In genomic region chr2:96532641-96533291, GRCh38 we compare ENCODE assay signal across 10 cellular contexts. TPM values are rescaled to one million over a fixed set of nuclear protein-coding genes. Genes with fewer than 3 reads are reported as not detected.
A peak's percentile ranks its signal among the peaks of the same experiment; 100 is the strongest.
DNase-seq lines count a peak whose midpoint lies in the region; ATAC-seq, FAIRE-seq and TF ChIP-seq lines count a peak whose summit lies in the region.
"Had no signal": no experiment of that assay in that cellular context is flagged by ENCODE, and none has a peak within 500 bp of the region (broad histone marks: within the 10 kb centered on the region; RNA-seq: fewer than 3 reads in every experiment).

No MANE protein-coding gene starts in this region.

- H3K79me2 ChIP-seq in Loucy (ENCODE audit: insufficient read depth, low read length) = peaks cover 6% of the 10 kb centered on the region

- no peak for FAIRE-seq in A549 (lab: Jason Lieb, UNC)

- TF ChIP-seq CTCF in A549 (IDR thresholded peaks at IDR 0.05) (no peak), Loucy (conservative IDR thresholded peaks at IDR 0.05; ENCODE audit: low read length) (no peak), coronary artery (IDR thresholded peaks at IDR 0.05) (no peak), nephron (IDR thresholded peaks at IDR 0.05; ENCODE audit: unreplicated experiment in 3 of 3) (no peak)

- H3K9me2 ChIP-seq in Loucy (replicated peaks; ENCODE audit: low read depth, low read length) = no peaks in the 10 kb centered on the region

- no peak for DNase-seq in A549 (ENCODE audit: low read depth in 1 of 2, low spot score in 1 of 2)
- no peak for DNase-seq in coronary artery (ENCODE audit: low spot score)
- DNase-seq in NCI-H446 treated with DMSO at 0.1 percent for 48 hours (lab: John Stamatoyannopoulos, UW) = no peak
- no peak for DNase-seq in NOMO-1 treated with dmso at 0.1 percent for 144 hours (lab: John Stamatoyannopoulos, UW; ENCODE audit: unreplicated experiment)
- DNase-seq in NCI-H2107 treated with DMSO at 0.1 percent for 48 hours (lab: John Stamatoyannopoulos, UW; ENCODE audit: unreplicated experiment) = no peak
- DNase-seq in NCI-H526 (lab: John Stamatoyannopoulos, UW) = no peak

- H3K27ac Mint-ChIP-seq in nephron = peak overlapping the region; percentile 85 to 91 (median 86)
- H3K27ac Mint-ChIP-seq: WTC11 had no signal

- peak overlapping the region in 2 of 3 experiments; percentile 75 to 78 for H3K4me3 Mint-ChIP-seq in nephron

- POLR2A ChIA-PET in A549 (lab: Yijun Ruan, JAX) = interaction anchor here (1.0 kb wide), 1 partner anchor 22 kb away, joined by 3 read pairs; no protein-coding TSS in a partner anchor

- H3K27ac ChIP-seq in A549 (peak overlapping the region in 1 of 2 experiments; percentile 25; a peak in 1 of 6 replicates), coronary artery (peak overlapping the region; percentile 94 to 96)

- H3K4me1 ChIP-seq in A549 (peaks cover 32% of the 10 kb centered on the region), Loucy (ENCODE audit: insufficient read depth, low read length, poor library complexity, severe bottlenecking) (peaks cover 70% of the 10 kb centered on the region)

- no peaks in the 10 kb centered on the region for H3K27me3 ChIP-seq in Loucy (ENCODE audit: insufficient read depth, low read length, poor library complexity, severe bottlenecking)

- peaks cover 6% of the 10 kb centered on the region for H4K20me1 ChIP-seq in Loucy (ENCODE audit: insufficient read depth, low read length, poor library complexity, severe bottlenecking)

- no peak for ATAC-seq in A549

- H3K36me3 ChIP-seq in Loucy (ENCODE audit: insufficient read depth, low read length) = no peaks in the 10 kb centered on the region

- H3K9me3 ChIP-seq in A549 (no peaks in the 10 kb centered on the region), Loucy (ENCODE audit: insufficient read depth, low read depth, low read length) (no peaks in the 10 kb centered on the region)
- H3K9me3 ChIP-seq: Caco-2 had no signal

- no peak for TF ChIP-seq RAD21 in A549 (conservative IDR thresholded peaks at IDR 0.05 in 1 of 2, IDR thresholded peaks at IDR 0.05 in 1 of 2)

- no peak overlapping the region for H3K4me3 ChIP-seq in A549
- peak overlapping the region; percentile 49 for H3K4me3 ChIP-seq in Loucy (ENCODE audit: low read length, poor library complexity, severe bottlenecking)
- H3K4me3 ChIP-seq in coronary artery = peak overlapping the region; percentile 11

- peaks cover 56% of the 10 kb centered on the region for H3K4me1 Mint-ChIP-seq in nephron

- H3K9me3 Mint-ChIP-seq in nephron = no peaks in the 10 kb centered on the region
- H3K9me3 Mint-ChIP-seq: WTC11 had no signal

- 0 out of 2 replicates have a peak overlapping the region, but pooled peaks have one; percentile 42 for H2AFZ ChIP-seq in Loucy (ENCODE audit: low read length)

- CTCF ChIA-PET in A549 (lab: Yijun Ruan, JAX) = interaction anchor here (0.9 to 8.4 kb wide), 7 partner anchors 9 to 127 kb away, joined by 3 to 63 read pairs (median 7); no protein-coding TSS in a partner anchor

- H3K9ac ChIP-seq in Loucy (ENCODE audit: low read depth, low read length, poor library complexity, severe bottlenecking) = no peak overlapping the region

- no peak for TF ChIP-seq POLR2A in A549 (IDR thresholded peaks at IDR 0.05; ENCODE audit: low read length)

- WGBS in A549 (ENCODE audit: missing lambda C conversion rate) = 85% methylated on average over 7 of the region's 7 CpGs

- H3K4me2 ChIP-seq in A549 (peak overlapping the region; percentile 70), Loucy (ENCODE audit: low read depth, low read length, poor library complexity, severe bottlenecking) (peak overlapping the region; percentile 57)

- H3K27me3 Mint-ChIP-seq in nephron (ENCODE audit: low read depth) = peaks cover 8% of the 10 kb centered on the region

- TF ChIP-seq EP300 in A549 (IDR thresholded peaks at IDR 0.05) = no peak

- no peaks in the 10 kb centered on the region for H3K36me3 Mint-ChIP-seq in nephron (ENCODE audit: low read depth)
- H3K36me3 Mint-ChIP-seq: WTC11 had no signal

- peaks cover 5% of the 10 kb centered on the region; the same call in 1 of the 2 replicates for H3F3A ChIP-seq in Loucy (ENCODE audit: low read depth)

TF ChIP-seq in A549, 52 proteins besides CTCF, POLR2A, EP300 and RAD21:
- TF ChIP-seq HEYL (CRISPR knock-in tag; IDR thresholded peaks at IDR 0.05) = no peak
- TF ChIP-seq JUN (IDR thresholded peaks at IDR 0.05) = no peak
- no peak for TF ChIP-seq NR3C1 (IDR thresholded peaks at IDR 0.05)

RNA-seq across cellular contexts. Expression of gene ARID5A, which starts 3.8 kb away (rescaled TPM):
- 1.2 and 1.5 TPM in 2 replicates for polyA plus RNA-seq in A549 (2011; rRNA removed)
- polyA plus RNA-seq in A549 (2012; cell fraction: cytosol; rRNA removed) = 3.5 and 4.8 TPM in 2 replicates
- polyA plus RNA-seq in A549 (2012; cell fraction: nucleus; rRNA removed) = 7.4 and 9.1 TPM in 2 replicates
- polyA plus RNA-seq in A549 (2017; fragmentation: RNase III; extraction: RNeasy Plus Mini Kit Qiagen cat#74134 plus additional on column Dnase treatment) = 4.0 to 4.4 TPM (median 4.2 TPM) in 3 replicates
- 0.79 and 1.6 TPM in 2 replicates for polyA minus RNA-seq in A549 (2011; rRNA and poly(A)+ RNA removed)

RNA-seq across cellular contexts. Expression of gene NEURL3, which starts 27.6 kb away (rescaled TPM):
- 0.20 and 0.28 TPM in 2 replicates for polyA plus RNA-seq in A549 (2011; rRNA removed)
- polyA plus RNA-seq in A549 (2012; cell fraction: cytosol; rRNA removed) = 0.81 and 1.4 TPM in 2 replicates
- 1.2 and 2.5 TPM in 2 replicates for polyA plus RNA-seq in A549 (2012; cell fraction: nucleus; rRNA removed)
- polyA plus RNA-seq in A549 (2017; fragmentation: RNase III; extraction: RNeasy Plus Mini Kit Qiagen cat#74134 plus additional on column Dnase treatment) = 0.44 to 0.60 TPM (median 0.51 TPM) in 3 replicates
- 0.17 TPM in 1 of 2 replicates, not detected in the other for polyA minus RNA-seq in A549 (2011; rRNA and poly(A)+ RNA removed)
